ENCODE assay signal across 33 cellular contexts in the genomic region with DNA sequence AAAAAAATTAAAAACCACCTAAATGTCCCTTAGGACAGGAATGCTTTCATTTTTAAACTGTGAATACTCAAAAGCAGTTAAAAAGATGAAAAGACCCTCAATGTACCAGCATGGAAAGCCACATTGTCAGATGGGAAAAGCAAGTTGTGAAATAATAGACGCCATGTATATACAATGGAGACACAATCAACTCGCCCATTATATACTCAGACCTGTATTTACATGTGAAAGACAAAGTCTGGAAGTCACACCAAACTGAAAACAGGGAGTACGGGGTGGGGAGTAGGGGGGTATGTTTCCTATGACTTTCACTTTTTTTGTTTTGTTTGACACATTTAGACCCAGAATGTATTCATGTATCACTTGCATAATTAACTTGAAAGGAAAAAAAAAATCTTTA.
"Had no signal": no experiment of that assay in that cellular context is flagged by ENCODE, and none has a peak within 500 bp of the region (broad histone marks: within the 10 kb centered on the region; RNA-seq: fewer than 3 reads in every experiment).

No MANE protein-coding gene starts in this region.

- H3K4me3 ChIP-seq: Peyer's patch, SJSA1 had no signal

- H3K27ac Mint-ChIP-seq: activated CD4-positive, alpha-beta memory T cell treated with anti-CD3 and anti-CD28 coated beads, Interleukin-2, amount 10 ng/mL, durations not matched to agents 7 days and 5 days; activated CD4-positive, alpha-beta T cell treated with anti-CD3 and anti-CD28 coated beads for 36 hours; activated CD8-positive, alpha-beta memory T cell treated with anti-CD3 and anti-CD28 coated beads, Interleukin-2, amount 10 ng/mL, durations not matched to agents 7 days and 5 days; activated naive CD4-positive, alpha-beta T cell treated with anti-CD3 and anti-CD28 coated beads, Interleukin-2, amount 10 ng/mL, durations not matched to agents 7 days and 5 days; activated naive CD8-positive, alpha-beta T cell; activated naive CD8-positive, alpha-beta T cell treated with anti-CD3 and anti-CD28 coated beads, Interleukin-2, amount 50 U/mL, for 24 hours; T-helper 1 cell treated with Interleukin-12 subunit alpha and Interleukin-12 subunit beta and Interleukin-4 antibody, amounts not matched to agents 30 μg/mL and 1 μg/mL, for 36 hours; T-helper 2 cell treated with Interferon-gamma antibody and Interleukin-4, amounts not matched to agents 5 μg/mL and 100 μg/mL, for 36 hours had no signal

- H3K9ac ChIP-seq: SK-N-SH had no signal

- FAIRE-seq: bronchial epithelial cell, TTC549 had no signal

- H3K36me3 Mint-ChIP-seq: activated CD8-positive, alpha-beta memory T cell treated with anti-CD3 and anti-CD28 coated beads, Interleukin-2, amount 10 ng/mL, durations not matched to agents 7 days and 5 days; activated naive CD4-positive, alpha-beta T cell treated with anti-CD3 and anti-CD28 coated beads, Interleukin-2, amount 10 ng/mL, durations not matched to agents 7 days and 5 days; activated naive CD8-positive, alpha-beta T cell; brain had no signal

- H3K27me3 ChIP-seq: Peyer's patch had no signal

- H3K4me1 ChIP-seq: Peyer's patch, SJSA1 had no signal

- H3K9me3 ChIP-seq: Peyer's patch, SJSA1, SK-N-SH had no signal

- H3K36me3 ChIP-seq: Peyer's patch, SJSA1 had no signal

- DNase-seq: activated CD4-positive, alpha-beta memory T cell treated with anti-CD3 and anti-CD28 coated beads, Interleukin-2, amount 10 ng/mL, durations not matched to agents 7 days and 5 days; activated CD4-positive, alpha-beta T cell treated with anti-CD3 and anti-CD28 coated beads for 36 hours; activated CD4-positive, alpha-beta T cell treated with anti-CD3 and anti-CD28 coated beads, Interleukin-2, amount 50 U/mL, for 1 hour; activated CD8-positive, alpha-beta memory T cell treated with anti-CD3 and anti-CD28 coated beads for 24 hours; activated CD8-positive, alpha-beta memory T cell treated with anti-CD3 and anti-CD28 coated beads, Interleukin-2, amount 10 ng/mL, durations not matched to agents 7 days and 5 days; activated CD8-positive, alpha-beta memory T cell treated with anti-CD3 and anti-CD28 coated beads, Interleukin-2, amount 50 U/mL, for 48 hours; activated effector memory CD4-positive, alpha-beta T cell treated with Interleukin-2 at 50 U/mL for 16 hours; activated naive CD4-positive, alpha-beta T cell treated with anti-CD3 and anti-CD28 coated beads, Interleukin-2, amount 10 ng/mL, durations not matched to agents 7 days and 5 days; activated naive CD8-positive, alpha-beta T cell treated with anti-CD3 and anti-CD28 coated beads, Interleukin-2, amount 50 U/mL, for 24 hours; activated T-cell treated with anti-CD3 and anti-CD28 coated beads, Interleukin-2, amount 50 U/mL, for 48 hours; anterior cingulate cortex; caudate nucleus; cerebellar nuclear complex; NCI-H1417 treated with DMSO at 0.1 percent for 48 hours; NCI-H187; NCI-H2029 treated with DMSO at 0.1 percent for 48 hours; NCI-H2107; NCI-H510A; NCI-H526; NCI-H774; NK-92 treated with Interleukin-12 subunit alpha and Interleukin-12 subunit beta, amount 100 ng/mL, for 24 hours; PC-3; Peyer's patch; RPMI8226; SHP77 treated with DMSO at 0.1 percent for 48 hours; SK-N-SH had no signal

- H3K4me2 ChIP-seq: SK-N-SH had no signal

- H3K27ac ChIP-seq: Peyer's patch, SJSA1 had no signal

- H3K9me3 Mint-ChIP-seq: activated CD4-positive, alpha-beta memory T cell treated with anti-CD3 and anti-CD28 coated beads, Interleukin-2, amount 10 ng/mL, durations not matched to agents 7 days and 5 days; activated naive CD4-positive, alpha-beta T cell treated with anti-CD3 and anti-CD28 coated beads, Interleukin-2, amount 10 ng/mL, durations not matched to agents 7 days and 5 days; activated naive CD8-positive, alpha-beta T cell treated with anti-CD3 and anti-CD28 coated beads, Interleukin-2, amount 50 U/mL, for 24 hours; T-helper 1 cell treated with Interleukin-12 subunit alpha and Interleukin-12 subunit beta and Interleukin-4 antibody, amounts not matched to agents 30 μg/mL and 1 μg/mL, for 36 hours; T-helper 2 cell treated with Interferon-gamma antibody and Interleukin-4, amounts not matched to agents 5 μg/mL and 100 μg/mL, for 36 hours had no signal

- H3K4me3 Mint-ChIP-seq: activated CD4-positive, alpha-beta memory T cell treated with anti-CD3 and anti-CD28 coated beads, Interleukin-2, amount 10 ng/mL, durations not matched to agents 7 days and 5 days; activated CD4-positive, alpha-beta T cell treated with anti-CD3 and anti-CD28 coated beads for 36 hours; activated CD8-positive, alpha-beta memory T cell treated with anti-CD3 and anti-CD28 coated beads, Interleukin-2, amount 10 ng/mL, durations not matched to agents 7 days and 5 days; activated naive CD4-positive, alpha-beta T cell treated with anti-CD3 and anti-CD28 coated beads, Interleukin-2, amount 10 ng/mL, durations not matched to agents 7 days and 5 days; activated naive CD8-positive, alpha-beta T cell; activated naive CD8-positive, alpha-beta T cell treated with anti-CD3 and anti-CD28 coated beads, Interleukin-2, amount 50 U/mL, for 24 hours; brain; T-helper 1 cell treated with Interleukin-12 subunit alpha and Interleukin-12 subunit beta and Interleukin-4 antibody, amounts not matched to agents 30 μg/mL and 1 μg/mL, for 36 hours; T-helper 2 cell treated with Interferon-gamma antibody and Interleukin-4, amounts not matched to agents 5 μg/mL and 100 μg/mL, for 36 hours had no signal

- H3K4me1 Mint-ChIP-seq: activated CD4-positive, alpha-beta memory T cell treated with anti-CD3 and anti-CD28 coated beads, Interleukin-2, amount 10 ng/mL, durations not matched to agents 7 days and 5 days; activated CD8-positive, alpha-beta memory T cell treated with anti-CD3 and anti-CD28 coated beads, Interleukin-2, amount 10 ng/mL, durations not matched to agents 7 days and 5 days; activated naive CD4-positive, alpha-beta T cell treated with anti-CD3 and anti-CD28 coated beads, Interleukin-2, amount 10 ng/mL, durations not matched to agents 7 days and 5 days; activated naive CD8-positive, alpha-beta T cell treated with anti-CD3 and anti-CD28 coated beads, Interleukin-2, amount 50 U/mL, for 24 hours had no signal
